Comparison of ENCODE assay signal across 27 cellular contexts in the genomic region with DNA sequence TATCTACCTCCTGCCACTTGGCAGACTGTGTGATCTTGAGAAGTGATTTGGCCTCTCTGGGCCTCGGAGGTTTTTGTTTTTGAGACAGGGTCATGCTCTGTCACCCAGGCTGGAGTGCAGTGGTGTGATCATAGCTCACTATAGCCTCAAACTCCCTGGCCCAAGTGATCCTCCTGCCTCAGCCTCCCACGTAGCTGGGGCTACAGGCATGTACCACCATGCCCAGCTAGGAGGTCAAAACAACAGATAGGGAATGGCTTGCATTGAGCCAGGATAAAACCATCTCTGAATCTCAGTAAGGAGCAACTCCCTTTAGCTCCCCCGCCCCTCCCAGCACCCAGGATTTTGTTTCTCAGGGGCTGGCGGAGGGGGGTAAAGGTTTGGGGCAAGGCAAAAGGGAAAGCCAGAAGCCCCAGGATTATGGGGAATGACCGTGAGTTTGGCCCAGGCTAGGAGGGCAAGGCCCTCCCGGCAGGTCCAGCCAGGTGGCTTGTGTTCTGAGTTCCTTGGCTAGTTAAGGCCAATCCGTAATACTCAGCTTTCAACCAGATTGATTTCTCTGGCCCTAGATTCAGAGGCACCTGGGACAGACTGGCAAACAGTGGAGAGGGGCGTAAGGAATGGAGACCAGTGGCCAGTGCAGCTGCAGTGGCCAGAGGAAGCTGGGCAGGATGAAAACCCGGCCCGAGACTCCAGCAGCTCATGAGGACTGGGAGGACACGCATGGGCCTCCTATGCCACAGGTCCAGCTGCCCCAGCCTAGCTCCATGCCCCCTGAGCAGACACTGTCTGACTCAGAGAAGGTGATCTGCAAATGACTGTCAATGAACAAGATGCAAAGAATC.
DNase-seq lines count a peak whose midpoint lies in the region; ATAC-seq and TF ChIP-seq lines count a peak whose summit lies in the region.
"Had no signal": no experiment of that assay in that cellular context is flagged by ENCODE, and none has a peak within 500 bp of the region (broad histone marks: within the 10 kb centered on the region; RNA-seq: fewer than 3 reads in every experiment).

No MANE protein-coding gene starts in this region.

- H2BK120ac ChIP-seq in neuronal stem cell (ENCODE audit: low read depth, low read length) = no peak overlapping the region

- H4K8ac ChIP-seq in neuronal stem cell (ENCODE audit: low read depth, low read length) = no peak overlapping the region

- no peak for ATAC-seq in heart right ventricle
- ATAC-seq: A549; activated CD8-positive, alpha-beta T cell treated with anti-CD3 and anti-CD28 coated beads for 36 hours; activated T-cell treated with anti-CD3 and anti-CD28 coated beads, Interleukin-2, amount 50 U/mL, for 72 hours; body of pancreas; K562 had no signal

- no peak overlapping the region for H3K4ac ChIP-seq in neuronal stem cell (ENCODE audit: low read length)

- H3K27me3 ChIP-seq in heart right ventricle = peaks cover 0 to 14% (median 0%) of the 10 kb centered on the region in 7 donors
- peaks cover 0 to 21% (median 3%) of the 10 kb centered on the region in 3 experiments for H3K27me3 ChIP-seq in neuronal stem cell (ENCODE audit: control insufficient read depth in 3 of 3, insufficient read depth in 3 of 3, low read depth in 1 of 3, low read length in 3 of 3)
- H3K27me3 ChIP-seq: adrenal gland, body of pancreas, Peyer's patch, uterus had no signal

- H3K4me1 ChIP-seq in heart right ventricle (peaks cover 0 to 12% (median 0%) of the 10 kb centered on the region in 9 donors), neuronal stem cell (ENCODE audit: control insufficient read depth in 2 of 2, insufficient read depth in 1 of 2, low read depth in 1 of 2, low read length in 2 of 2) (peaks cover 0 to 16% of the 10 kb centered on the region in 2 donors)
- H3K4me1 ChIP-seq: A549, adrenal gland, body of pancreas, Peyer's patch, uterus had no signal

- H3K36me3 ChIP-seq in heart right ventricle (no peaks in the 10 kb centered on the region), neuronal stem cell (replicated peaks in 1 of 2; ENCODE audit: control insufficient read depth in 2 of 2, insufficient read depth in 2 of 2, low read length in 2 of 2) (no peaks in the 10 kb centered on the region)
- H3K36me3 ChIP-seq: adrenal gland, Peyer's patch, uterus had no signal

- H3K4me2 ChIP-seq in neuronal stem cell (ENCODE audit: insufficient read depth, low read length, poor library complexity, severe bottlenecking) = no peak overlapping the region
- H3K4me2 ChIP-seq: A549 had no signal

- peak overlapping the region; percentile 57 for H2AK5ac ChIP-seq in neuronal stem cell (ENCODE audit: low read depth, low read length)

- no peak overlapping the region for H2BK5ac ChIP-seq in neuronal stem cell (ENCODE audit: low read length)

- H2BK15ac ChIP-seq in neuronal stem cell (ENCODE audit: low read length) = no peak overlapping the region

- H3K4me3 ChIP-seq in heart right ventricle (no peak overlapping the region), neuronal stem cell (ENCODE audit: low read length in 2 of 2) (no peak overlapping the region)
- H3K4me3 ChIP-seq: A549, adrenal gland, body of pancreas, K562, Peyer's patch, uterus had no signal

- H3K27ac ChIP-seq in heart right ventricle (peak overlapping the region in 3 of 10 donors; percentile 49 to 64 (median 62)), neuronal stem cell (replicated peaks; ENCODE audit: low read length) (no peak overlapping the region)
- H3K27ac ChIP-seq: A549, body of pancreas, Peyer's patch, uterus had no signal

- H3K14ac ChIP-seq in neuronal stem cell (ENCODE audit: low read length) = peak overlapping the region; percentile 26

- WGBS in heart right ventricle, 2 donors = 92% methylated on average over 11 of the region's 11 CpGs
- WGBS in neuronal stem cell (ENCODE audit: extremely low coverage in 2 of 2, insufficient read length in 2 of 2, insufficient replicate concordance in 1 of 2), 2 donors = no CpG with 5 or more reads among the region's 11 CpGs

- H2BK12ac ChIP-seq in neuronal stem cell (ENCODE audit: low read length) = no peak overlapping the region

- intact Hi-C loops in cardiac septum (cut with DNase I) = no loop called here
- intact Hi-C loops in heart right ventricle (cut with DNase I) = loop anchor here in 1 of 10 donors (10.0 kb wide), 1 partner anchor 94 kb away; no protein-coding TSS in a partner anchor

- TF ChIP-seq CTCF in heart right ventricle (IDR thresholded peaks at IDR 0.05) = no peak

- no peaks in the 10 kb centered on the region for H3K79me1 ChIP-seq in neuronal stem cell (ENCODE audit: low read depth, low read length)

- peak overlapping the region; percentile 55 for H3K18ac ChIP-seq in neuronal stem cell (ENCODE audit: low read length)

- peak overlapping the region; percentile 1 for H3K9ac ChIP-seq in neuronal stem cell (ENCODE audit: low read depth, low read length, poor library complexity)

- H4K91ac ChIP-seq in neuronal stem cell (ENCODE audit: low read depth, low read length, poor library complexity) = peak overlapping the region; percentile 88

- H3K23ac ChIP-seq in neuronal stem cell (ENCODE audit: low read depth, low read length, poor library complexity) = peak overlapping the region; percentile 28

- no peaks in the 10 kb centered on the region for H3K9me3 ChIP-seq in heart right ventricle
- H3K9me3 ChIP-seq in neuronal stem cell (replicated peaks in 1 of 2; ENCODE audit: control insufficient read depth in 2 of 2, insufficient read depth in 1 of 2, low read depth in 1 of 2, low read length in 2 of 2) = no peaks in the 10 kb centered on the region
- H3K9me3 ChIP-seq: A549, adrenal gland, body of pancreas, Peyer's patch, uterus had no signal

- no peak overlapping the region for H2AFZ ChIP-seq in neuronal stem cell (ENCODE audit: low read length)

- DNase-seq in cardiac septum (ENCODE audit: low spot score) = peak; percentile 76
- DNase-seq in heart right ventricle = no peak
- peak; percentile 36 for DNase-seq in ecto neural progenitor cell (ENCODE audit: low spot score)
- DNase-seq in neuronal stem cell (ENCODE audit: low spot score) = no peak
- DNase-seq in ureter (ENCODE audit: low spot score) = peak; percentile 23
- DNase-seq in medulla oblongata (ENCODE audit: extremely low spot score) = no peak
- DNase-seq in cerebellar nuclear complex (lab: John Stamatoyannopoulos, UW) = no peak
- DNase-seq in activated gamma-delta T cell (lab: John Stamatoyannopoulos, UW) = no peak
- DNase-seq: activated CD8-positive, alpha-beta T cell treated with anti-CD3 and anti-CD28 coated beads for 36 hours; activated naive CD4-positive, alpha-beta T cell treated with anti-CD3 and anti-CD28 coated beads, Interleukin-2, amount 10 ng/mL, durations not matched to agents 7 days and 5 days; activated T-cell treated with anti-CD3 and anti-CD28 coated beads, Interleukin-2, amount 50 U/mL, for 72 hours; body of pancreas; CD4-positive, CD25-positive, alpha-beta regulatory T cell; GOT3; midbrain; naive B cell; NCI-H1092; NCI-H1694; NCI-H748 treated with DMSO at 0.1 percent for 48 hours; SHP77; stimulated activated naive CD4-positive, alpha-beta T cell; SW 1271; uterus had no signal

Comparison
In these comparisons a context has a peak if more than half of its experiments do, and no peak if none do; other contexts are left out.
1. DNase-seq: peak in cardiac septum (single experiment), ecto neural progenitor cell (single experiment) and ureter (single experiment); none in heart right ventricle (0 of 2), neuronal stem cell (single experiment), medulla oblongata (single experiment), cerebellar nuclear complex (0 of 2) and activated gamma-delta T cell (single experiment).